In genomic region chr5:168869615-168870227, GRCh38 we compare ENCODE assay signal across 17 cellular contexts.
"Had no signal": no experiment of that assay in that cellular context is flagged by ENCODE, and none has a peak within 500 bp of the region (broad histone marks: within the 10 kb centered on the region; RNA-seq: fewer than 3 reads in every experiment).

No MANE protein-coding gene starts in this region.

- H3K27ac Mint-ChIP-seq: activated CD4-positive, alpha-beta T cell treated with anti-CD3 and anti-CD28 coated beads, Interleukin-2, amount 10 ng/mL, durations not matched to agents 7 days and 5 days; activated naive CD4-positive, alpha-beta T cell treated with anti-CD3 and anti-CD28 coated beads, Interleukin-2, amount 10 ng/mL, durations not matched to agents 7 days and 5 days; activated T-helper 2 cell treated with anti-CD3 and anti-CD28 coated beads, Interferon-gamma antibody, Interleukin-2, Interleukin-4, amounts not matched to agents 10 μg/mL and 5 μg/mL and 100 μg/mL, durations not matched to agents 14 hours and 24 hours and 36 hours; natural killer cell treated with Interleukin-12 subunit alpha and Interleukin-12 subunit beta and Interleukin-15 and Interleukin-18, amount 100 ng/mL, for 72 hours had no signal

- H3K4me3 ChIP-seq: adrenal gland, body of pancreas, left lung, pancreas, skin epidermis, tibial nerve had no signal

- H3K36me3 Mint-ChIP-seq: activated naive CD4-positive, alpha-beta T cell treated with anti-CD3 and anti-CD28 coated beads, Interleukin-2, amount 10 ng/mL, durations not matched to agents 7 days and 5 days; natural killer cell treated with Interleukin-12 subunit alpha and Interleukin-12 subunit beta and Interleukin-15 and Interleukin-18, amount 100 ng/mL, for 72 hours had no signal

- H3K9me3 ChIP-seq: adrenal gland, body of pancreas, left lung, pancreas, tibial nerve had no signal

- H3K9me3 Mint-ChIP-seq: activated CD4-positive, alpha-beta T cell treated with anti-CD3 and anti-CD28 coated beads, Interleukin-2, amount 10 ng/mL, durations not matched to agents 7 days and 5 days; activated naive CD4-positive, alpha-beta T cell treated with anti-CD3 and anti-CD28 coated beads, Interleukin-2, amount 10 ng/mL, durations not matched to agents 7 days and 5 days; activated T-helper 2 cell treated with anti-CD3 and anti-CD28 coated beads, Interferon-gamma antibody, Interleukin-2, Interleukin-4, amounts not matched to agents 10 μg/mL and 5 μg/mL and 100 μg/mL, durations not matched to agents 14 hours and 24 hours and 36 hours; natural killer cell treated with Interleukin-12 subunit alpha and Interleukin-12 subunit beta and Interleukin-15 and Interleukin-18, amount 100 ng/mL, for 72 hours had no signal

- H3K27me3 ChIP-seq: adrenal gland, body of pancreas, pancreas, tibial nerve had no signal

- H3K4me1 ChIP-seq: adrenal gland, body of pancreas, left lung, pancreas, tibial nerve had no signal

- H3K4me1 Mint-ChIP-seq: activated CD4-positive, alpha-beta T cell treated with anti-CD3 and anti-CD28 coated beads, Interleukin-2, amount 10 ng/mL, durations not matched to agents 7 days and 5 days; activated naive CD4-positive, alpha-beta T cell treated with anti-CD3 and anti-CD28 coated beads, Interleukin-2, amount 10 ng/mL, durations not matched to agents 7 days and 5 days had no signal

- H3K36me3 ChIP-seq: adrenal gland, left lung, pancreas, tibial nerve had no signal

- DNase-seq: activated CD4-positive, alpha-beta T cell treated with anti-CD3 and anti-CD28 coated beads, Interleukin-2, amount 10 ng/mL, durations not matched to agents 7 days and 5 days; activated CD4-positive, CD25-positive, alpha-beta regulatory T cell; activated naive CD4-positive, alpha-beta T cell treated with anti-CD3 and anti-CD28 coated beads, Interleukin-2, amount 10 ng/mL, durations not matched to agents 7 days and 5 days; adrenal gland; body of pancreas; cerebellar nuclear complex; dermis blood vessel endothelial cell; erythroblast; glutamatergic neuron; islet precursor cell; left lung; mesenchymal stem cell; pancreas had no signal

- H3K4me3 Mint-ChIP-seq: activated CD4-positive, alpha-beta T cell treated with anti-CD3 and anti-CD28 coated beads, Interleukin-2, amount 10 ng/mL, durations not matched to agents 7 days and 5 days; activated naive CD4-positive, alpha-beta T cell treated with anti-CD3 and anti-CD28 coated beads, Interleukin-2, amount 10 ng/mL, durations not matched to agents 7 days and 5 days; natural killer cell treated with Interleukin-12 subunit alpha and Interleukin-12 subunit beta and Interleukin-15 and Interleukin-18, amount 100 ng/mL, for 72 hours had no signal

- ATAC-seq: body of pancreas; left lung; natural killer cell treated with Interleukin-12 subunit alpha and Interleukin-12 subunit beta and Interleukin-15 and Interleukin-18, amount 100 ng/mL, for 72 hours; pancreas had no signal

- H3K27ac ChIP-seq: adrenal gland, body of pancreas, left lung, pancreas, skin epidermis, tibial nerve had no signal

- H3K27me3 Mint-ChIP-seq: activated CD4-positive, alpha-beta T cell treated with anti-CD3 and anti-CD28 coated beads, Interleukin-2, amount 10 ng/mL, durations not matched to agents 7 days and 5 days had no signal
